ENCODE assay signal across 22 cellular contexts in the genomic region with DNA sequence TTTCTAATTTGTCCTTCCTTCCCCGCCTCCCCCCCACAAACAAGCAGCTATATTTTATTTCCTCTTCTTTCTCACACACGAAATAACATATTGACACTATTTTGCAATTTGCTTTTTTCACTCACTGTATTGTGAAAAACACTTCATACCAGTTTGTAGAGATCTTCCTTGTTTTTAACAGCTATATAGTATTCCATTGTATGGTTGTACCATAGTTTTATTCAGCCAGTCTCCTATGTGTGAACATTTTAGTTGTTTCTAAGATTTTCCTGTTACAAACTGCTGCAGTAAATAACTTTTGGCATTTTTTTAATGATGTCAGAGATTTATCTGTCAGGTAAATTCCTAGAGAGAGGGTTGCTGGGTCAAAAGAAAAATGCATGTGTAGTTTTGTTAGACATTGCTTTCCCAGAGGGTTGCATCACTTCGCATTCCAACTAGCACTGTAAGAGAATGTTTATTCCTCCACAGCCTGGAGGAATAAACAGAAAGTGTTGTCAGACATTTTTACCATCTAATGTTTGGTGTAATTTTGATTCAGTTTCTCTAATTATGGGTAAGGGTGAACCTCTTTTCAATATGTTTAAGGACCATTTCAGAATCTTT.
DNase-seq lines count a peak whose midpoint lies in the region; ATAC-seq and TF ChIP-seq lines count a peak whose summit lies in the region.
"Had no signal": no experiment of that assay in that cellular context is flagged by ENCODE, and none has a peak within 500 bp of the region (broad histone marks: within the 10 kb centered on the region; RNA-seq: fewer than 3 reads in every experiment).

No MANE protein-coding gene starts in this region.

- H3K36me3 ChIP-seq in adipocyte (ENCODE audit: control insufficient read depth, insufficient read depth, low read length, severe bottlenecking) (no peaks in the 10 kb centered on the region), Karpas-422 (ENCODE audit: insufficient read depth, low read length) (no peaks in the 10 kb centered on the region)
- H3K36me3 ChIP-seq: colonic mucosa, transverse colon had no signal

- H3K27me3 ChIP-seq in adipocyte (replicated peaks; ENCODE audit: control insufficient read depth, insufficient read depth, low read length): no peaks in the 10 kb centered on the region
- no peaks in the 10 kb centered on the region for H3K27me3 ChIP-seq in Karpas-422 (ENCODE audit: low read length)
- H3K27me3 ChIP-seq: colonic mucosa, transverse colon had no signal

- peak; percentile 19 for DNase-seq in A172 (ENCODE audit: low spot score)
- peak; percentile 65 for DNase-seq in GM04504 (ENCODE audit: low read depth)
- peak; percentile 74 for DNase-seq in adipocyte (ENCODE audit: low read depth)
- peak; percentile 34 for DNase-seq in fibroblast of the aortic adventitia (ENCODE audit: low read depth)
- DNase-seq in HT-29 (ENCODE audit: low spot score): no peak
- no peak for DNase-seq in T-cell
- DNase-seq in Karpas-422: no peak
- DNase-seq in activated CD4-positive, alpha-beta T cell treated with anti-CD3 and anti-CD28 coated beads for 1 hour: no peak
- DNase-seq: activated CD4-positive, alpha-beta T cell treated with anti-CD3 and anti-CD28 coated beads for 4 hours; activated CD8-positive, alpha-beta memory T cell treated with anti-CD3 and anti-CD28 coated beads, Interleukin-2, amount 50 U/mL, for 4 hours; activated effector memory CD4-positive, alpha-beta T cell treated with anti-CD3 and anti-CD28 coated beads, Interleukin-2, amount 50 U/mL, for 16 hours; colonic mucosa; hippocampal formation; MV-4-11; NCI-H2081; NCI-H524 treated with DMSO at 0.1 percent for 48 hours; OCI-M1; stimulated activated naive CD8-positive, alpha-beta T cell treated with anti-CD3 and anti-CD28 coated beads, Interleukin-15, Interleukin-2, amounts not matched to agents 100 U/mL and 50 U/mL, for 24 hours; T1000; transverse colon had no signal

- H3K4me1 Mint-ChIP-seq in T-cell: peaks cover 0 to 3% (median 0%) of the 10 kb centered on the region in 3 donors
- H3K4me1 Mint-ChIP-seq: neural crest cell had no signal

- H3K4me3 Mint-ChIP-seq in T-cell: no peak overlapping the region
- H3K4me3 Mint-ChIP-seq: neural crest cell had no signal

- H3K9me3 Mint-ChIP-seq in T-cell: peaks cover 0 to 9% (median 6%) of the 10 kb centered on the region in 3 donors

- H2AFZ ChIP-seq in Karpas-422 (ENCODE audit: low read length): no peak overlapping the region

- H4K20me1 ChIP-seq in Karpas-422 (ENCODE audit: insufficient read depth, low read depth, low read length): no peaks in the 10 kb centered on the region

- H3K27me3 Mint-ChIP-seq in T-cell: no peaks in the 10 kb centered on the region

- H3K4me1 ChIP-seq in adipocyte (ENCODE audit: control insufficient read depth, insufficient read depth, low read length) (peaks cover 5% of the 10 kb centered on the region), Karpas-422 (ENCODE audit: low read length) (no peaks in the 10 kb centered on the region)
- H3K4me1 ChIP-seq: colonic mucosa, transverse colon had no signal

- no peak overlapping the region for H3K27ac ChIP-seq in Karpas-422 (ENCODE audit: low read length)
- H3K27ac ChIP-seq: colonic mucosa, epithelial cell of prostate had no signal

- POLR2A ChIA-PET in T-cell (lab: Charles Lee): no interaction called here

- H3K36me3 Mint-ChIP-seq in T-cell: peaks cover 37% of the 10 kb centered on the region

- TF ChIP-seq CTCF in fibroblast of the aortic adventitia (IDR thresholded peaks at IDR 0.05; ENCODE audit: insufficient read depth, low read length): no peak

- no peaks in the 10 kb centered on the region for H3K9me2 ChIP-seq in Karpas-422 (replicated peaks; ENCODE audit: insufficient read depth, low read length)

- no peak for ATAC-seq in T-cell (replicated peaks in 1 of 4)
- ATAC-seq: stimulated activated naive CD8-positive, alpha-beta T cell treated with anti-CD3 and anti-CD28 coated beads, Interleukin-15, Interleukin-2, amounts not matched to agents 100 U/mL and 50 U/mL, for 24 hours had no signal

- H3K9ac ChIP-seq in adipocyte (ENCODE audit: low read length) (no peak overlapping the region), Karpas-422 (ENCODE audit: low read length) (no peak overlapping the region)

- H3K9me3 ChIP-seq in adipocyte (ENCODE audit: control insufficient read depth, low read length): no peaks in the 10 kb centered on the region
- no peaks in the 10 kb centered on the region for H3K9me3 ChIP-seq in Karpas-422 (ENCODE audit: low read length)
- H3K9me3 ChIP-seq: colonic mucosa had no signal

- H3K4me2 ChIP-seq in Karpas-422 (ENCODE audit: low read depth, low read length, poor library complexity, severe bottlenecking): no peak overlapping the region

- H3K4me3 ChIP-seq in adipocyte (ENCODE audit: low read length) (no peak overlapping the region), fibroblast of the aortic adventitia (ENCODE audit: low read depth, low read length) (no peak overlapping the region), Karpas-422 (ENCODE audit: low read length) (no peak overlapping the region)
- H3K4me3 ChIP-seq: colonic mucosa, transverse colon had no signal

- CTCF ChIA-PET in T-cell (lab: Charles Lee): no interaction called here

- H3K27ac Mint-ChIP-seq in T-cell: no peak overlapping the region

- no peaks in the 10 kb centered on the region for H3K79me2 ChIP-seq in Karpas-422 (ENCODE audit: low read length)

Comparison
In these comparisons a context has a peak if more than half of its experiments do, and no peak if none do; other contexts are left out.
1. DNase-seq: peak in A172 (single experiment), GM04504 (single experiment), adipocyte (single experiment) and fibroblast of the aortic adventitia (single experiment); none in HT-29 (single experiment), T-cell (0 of 34), Karpas-422 (single experiment) and activated CD4-positive, alpha-beta T cell treated with anti-CD3 and anti-CD28 coated beads for 1 hour (single experiment).